ENCODE assay signal across 7 cellular contexts in genomic region chr12:121805800-121806555, GRCh38. TPM values are rescaled to one million over a fixed set of nuclear protein-coding genes. Genes with fewer than 3 reads are reported as not detected.
DNase-seq lines count a peak whose midpoint lies in the region; ATAC-seq and TF ChIP-seq lines count a peak whose summit lies in the region.

No MANE protein-coding gene starts in this region.

- H3K4me3 ChIP-seq in GM23338 (peak overlapping the region; percentile 86), Panc1 (ENCODE audit: low read depth in 2 of 2, low read length in 2 of 2) (peak overlapping the region; percentile 55 to 62), epithelial cell of proximal tubule (ENCODE audit: low read depth, low read length) (peak overlapping the region; percentile 79)

- H3K27me3 Mint-ChIP-seq in GM23338 (ENCODE audit: insufficient read depth, low read depth, poor library complexity) = peaks cover 27% of the 10 kb centered on the region
- H3K27me3 Mint-ChIP-seq in progenitor cell of endocrine pancreas = no peaks in the 10 kb centered on the region

- H3K9me3 Mint-ChIP-seq in GM23338 (peaks cover 5% of the 10 kb centered on the region; the same call in 1 of the 3 replicates), progenitor cell of endocrine pancreas (ENCODE audit: low read depth) (no peaks in the 10 kb centered on the region)

- H3K9me2 ChIP-seq in GM23338 (ENCODE audit: insufficient read depth) = no peaks in the 10 kb centered on the region

- H3K4me3 Mint-ChIP-seq in GM23338 (peak overlapping the region; percentile 89), progenitor cell of endocrine pancreas (ENCODE audit: low read depth) (peak overlapping the region; percentile 78)

- H4K20me1 ChIP-seq in GM23338 (replicated peaks; ENCODE audit: insufficient read depth) = peaks cover 4% of the 10 kb centered on the region; the same call in 1 of the 2 replicates

- no peak overlapping the region for H2AFZ ChIP-seq in GM23338

- H3F3A ChIP-seq in GM23338 (replicated peaks; ENCODE audit: low read depth) = no peaks in the 10 kb centered on the region; the same call in 1 of the 2 replicates

- peaks cover 66% of the 10 kb centered on the region for H3K79me2 ChIP-seq in GM23338 (replicated peaks; ENCODE audit: insufficient read depth)

- TSS peak; percentile 27 for BruUV-seq in Panc1 (replicated peaks; lab: Mats Ljungman, UMichigan)

- peak overlapping the region; percentile 98 for H3K4me2 ChIP-seq in GM23338

- H3K27me3 ChIP-seq in GM23338 (ENCODE audit: insufficient read depth) (no peaks in the 10 kb centered on the region), Panc1 (ENCODE audit: control insufficient read depth, insufficient read depth, low read length) (no peaks in the 10 kb centered on the region)

- H3K4me1 Mint-ChIP-seq in GM23338 (peaks cover 36% of the 10 kb centered on the region), progenitor cell of endocrine pancreas (ENCODE audit: low read depth) (peaks cover 18% of the 10 kb centered on the region)

- H3K9me3 ChIP-seq in Panc1 (ENCODE audit: control insufficient read depth, insufficient read depth, low read depth, low read length) = no peaks in the 10 kb centered on the region

- intact Hi-C loops in Panc1 (cut with micrococcal nuclease; ENCODE audit: unreplicated experiment) = no loop called here

- H3K4me1 ChIP-seq in GM23338 (ENCODE audit: insufficient read depth) (peaks cover 23% of the 10 kb centered on the region), Panc1 (ENCODE audit: control insufficient read depth, insufficient read depth, low read length) (peaks cover 21% of the 10 kb centered on the region)

- H3K36me3 ChIP-seq in GM23338 (ENCODE audit: insufficient read depth) (no peaks in the 10 kb centered on the region), Panc1 (ENCODE audit: control insufficient read depth, insufficient read depth, low read length) (peaks cover 8% of the 10 kb centered on the region)

- ATAC-seq in GM23338 (no peak), Panc1 (no peak), GM19351 (IDR thresholded peaks at IDR 0.05; ENCODE audit: unreplicated experiment) (no peak), HG03097 (IDR thresholded peaks at IDR 0.05; ENCODE audit: low FRiP score, unreplicated experiment) (no peak)

- H3K36me3 Mint-ChIP-seq in GM23338 (ENCODE audit: low read depth) (peaks cover 56% of the 10 kb centered on the region), progenitor cell of endocrine pancreas (ENCODE audit: insufficient read depth) (peaks cover 16% of the 10 kb centered on the region)

- DNase-seq in GM23338 (ENCODE audit: low spot score) (no peak), Panc1 (ENCODE audit: low read depth, low spot score) (no peak), epithelial cell of proximal tubule (ENCODE audit: low read depth) (no peak), progenitor cell of endocrine pancreas (ENCODE audit: low spot score, unreplicated experiment) (no peak), islet precursor cell (no peak)

- in situ Hi-C loops in Panc1 (cut with HindIII; ENCODE audit: low pct_unique_long_range_greater_than_20kb, low sequenced_read_pairs) = no loop called here

- H3K27ac Mint-ChIP-seq in GM23338 = no peak overlapping the region
- peak overlapping the region; percentile 74 for H3K27ac Mint-ChIP-seq in progenitor cell of endocrine pancreas

- POLR2A ChIA-PET in Panc1 (lab: Charles Lee) = interaction anchor here (0.9 kb wide), 1 partner anchor 8 kb away, joined by 3 read pairs; no protein-coding TSS in a partner anchor

- no peak for TF ChIP-seq CTCF in GM23338 (conservative IDR thresholded peaks at IDR 0.05; ENCODE audit: low read depth in 2 of 2)
- no peak for TF ChIP-seq CTCF in Panc1 (IDR thresholded peaks at IDR 0.05)
- TF ChIP-seq CTCF in epithelial cell of proximal tubule (conservative IDR thresholded peaks at IDR 0.05; ENCODE audit: low read depth, low read length) = no peak
- no peak for TF ChIP-seq CTCF in progenitor cell of endocrine pancreas (IDR thresholded peaks at IDR 0.05; ENCODE audit: unreplicated experiment)

- H3K27ac ChIP-seq in GM23338 (ENCODE audit: low read depth) (no peak overlapping the region), Panc1 (ENCODE audit: low read length) (peak overlapping the region; percentile 88)

- CTCF ChIA-PET in Panc1 (lab: Charles Lee) = no interaction called here

TF ChIP-seq in GM23338, 12 proteins besides CTCF, POLR2A, EP300 and RAD21 (continues in another document):
- TF ChIP-seq ETS1 (IDR thresholded peaks at IDR 0.05) (no peak), CREB1 (CRISPR knock-in tag; IDR thresholded peaks at IDR 0.05; ENCODE audit: low read depth) (no peak), EZH2phosphoT487 (IDR thresholded peaks at IDR 0.05; ENCODE audit: unreplicated experiment) (no peak), REST (IDR thresholded peaks at IDR 0.05; ENCODE audit: unreplicated experiment) (no peak), ZNF114 (CRISPR knock-in tag; IDR thresholded peaks at IDR 0.05) (no peak), POLR2AphosphoS5 (IDR thresholded peaks at IDR 0.05; ENCODE audit: low read depth) (no peak), STAT1 (IDR thresholded peaks at IDR 0.05; ENCODE audit: unreplicated experiment) (no peak), JUNB (IDR thresholded peaks at IDR 0.05; ENCODE audit: unreplicated experiment) (no peak), NANOG (IDR thresholded peaks at IDR 0.05; ENCODE audit: borderline replicate concordance) (no peak)

RNA-seq across cellular contexts. Expression of gene SETD1B, which starts 2.2 kb away (rescaled TPM):
- 8.7 and 8.9 TPM in 2 replicates for total RNA-seq in GM23338 (2014; rRNA removed; shearing (Covaris generic))
- polyA plus RNA-seq in GM23338 (2016; fragmentation: Nextera tagmentation; extraction: Ambion mirVana) = 3.1 and 3.4 TPM in 2 replicates
- total RNA-seq in Panc1 (2021; ENCODE audit: unreplicated experiment) = 31.2 TPM
- polyA plus RNA-seq in Panc1 (2012; ENCODE audit: insufficient read length) = 24.0 TPM
- total RNA-seq in epithelial cell of proximal tubule = 4.4 and 5.2 TPM in 2 replicates
- 27.2 and 28.6 TPM in 2 replicates for total RNA-seq in progenitor cell of endocrine pancreas

RNA-seq across cellular contexts. Expression of gene RHOF, which starts 12.5 kb away (rescaled TPM):
- 31.9 and 53.4 TPM in 2 replicates for total RNA-seq in GM23338 (2014; rRNA removed; shearing (Covaris generic))
- polyA plus RNA-seq in GM23338 (2016; fragmentation: Nextera tagmentation; extraction: Ambion mirVana) = 8.7 and 10.5 TPM in 2 replicates
- 71.8 TPM for total RNA-seq in Panc1 (2021; ENCODE audit: unreplicated experiment)
- 81.8 TPM for polyA plus RNA-seq in Panc1 (2012; ENCODE audit: insufficient read length)
- total RNA-seq in epithelial cell of proximal tubule = 180 and 181 TPM in 2 replicates
- total RNA-seq in progenitor cell of endocrine pancreas = 36.0 and 37.5 TPM in 2 replicates

RNA-seq across cellular contexts. Expression of gene HPD, which starts 52.7 kb away (rescaled TPM):
- total RNA-seq in GM23338 (2014; rRNA removed; shearing (Covaris generic)) = not detected in 2 replicates
- polyA plus RNA-seq in GM23338 (2016; fragmentation: Nextera tagmentation; extraction: Ambion mirVana) = 0.21 TPM in 1 of 2 replicates, not detected in the other
- total RNA-seq in Panc1 (2021; ENCODE audit: unreplicated experiment) (0.51 TPM), epithelial cell of proximal tubule (0.12 TPM in 1 of 2 replicates, not detected in the other), progenitor cell of endocrine pancreas (not detected in 2 replicates)
- polyA plus RNA-seq in Panc1 (2012; ENCODE audit: insufficient read length) = 0.57 TPM
